2 cellular contexts compared by ENCODE assay signal in genomic region chr9:124569942-124570341, GRCh38.
A peak's percentile ranks its signal among the peaks of the same experiment; 100 is the strongest.
TF ChIP-seq lines count a peak whose summit lies in the region.

No MANE protein-coding gene starts in this region.

TF ChIP-seq in HepG2, 621 proteins besides CTCF, POLR2A, EP300 and RAD21:
- TF ChIP-seq ZNF44 (CRISPR knock-in tag; IDR thresholded peaks at IDR 0.05) (no peak), NKX3-1 (CRISPR knock-in tag; IDR thresholded peaks at IDR 0.05) (no peak)

TF ChIP-seq in K562, 482 proteins besides CTCF, POLR2A, EP300 and RAD21:
- TF ChIP-seq ARID1B (IDR thresholded peaks at IDR 0.05) = peak; percentile 61
- TF ChIP-seq ZBTB34 (CRISPR knock-in tag; IDR thresholded peaks at IDR 0.05) = no peak
- TF ChIP-seq ZNF24 (IDR thresholded peaks at IDR 0.05) = no peak
- TF ChIP-seq SMARCE1 (IDR thresholded peaks at IDR 0.05) = peak; percentile 48
- peak; percentile 53; the same call in 1 of the 2 replicates for TF ChIP-seq DPF2 (IDR thresholded peaks at IDR 0.05)
- TF ChIP-seq ZNF280A (IDR thresholded peaks at IDR 0.05; ENCODE audit: low read depth, partially characterized antibody) = no peak
- no peak for TF ChIP-seq SMARCA5 (IDR thresholded peaks at IDR 0.05)
- TF ChIP-seq CTBP1 (IDR thresholded peaks at IDR 0.05; ENCODE audit: borderline replicate concordance) = 0 out of 2 replicates have a peak, but pooled peaks have one; percentile 28
- no peak for TF ChIP-seq BMI1 (IDR thresholded peaks at IDR 0.05; ENCODE audit: low read length)
- TF ChIP-seq SETDB1 (IDR thresholded peaks at IDR 0.05; ENCODE audit: low read length) = no peak
- no peak for TF ChIP-seq ZNF133 (CRISPR knock-in tag; IDR thresholded peaks at IDR 0.05)
- peak; percentile 79 for TF ChIP-seq SOX6 (IDR thresholded peaks at IDR 0.05)
- TF ChIP-seq CEBPG (CRISPR knock-in tag; IDR thresholded peaks at IDR 0.05) = no peak
- no peak for TF ChIP-seq CEBPG (tag; conservative IDR thresholded peaks at IDR 0.05 in 1 of 2, IDR thresholded peaks at IDR 0.05 in 1 of 2)
- peak; percentile 59 for TF ChIP-seq CBFA2T3 (IDR thresholded peaks at IDR 0.05)
- TF ChIP-seq NCOR1 (IDR thresholded peaks at IDR 0.05) = no peak
- TF ChIP-seq ZNF3 (CRISPR knock-in tag; IDR thresholded peaks at IDR 0.05) = no peak
- TF ChIP-seq RCOR1 (IDR thresholded peaks at IDR 0.05; ENCODE audit: borderline replicate concordance in 1 of 2, low read depth in 2 of 2, low read length in 2 of 2) = 0 out of 4 replicates have a peak, but pooled peaks of 1 of the 2 experiments have one; percentile 8
- TF ChIP-seq TCF3 (CRISPR knock-in tag; IDR thresholded peaks at IDR 0.05) = peak; percentile 16; the same call in 1 of the 2 replicates
- TF ChIP-seq PTRF (tag; IDR thresholded peaks at IDR 0.05) = no peak
- no peak for TF ChIP-seq HINFP (tag; conservative IDR thresholded peaks at IDR 0.05; ENCODE audit: low read depth)
- no peak for TF ChIP-seq POLR3A (IDR thresholded peaks at IDR 0.05; ENCODE audit: borderline replicate concordance, extremely low read depth, insufficient read depth, insufficient read length)
- no peak for TF ChIP-seq THAP7 (CRISPR knock-in tag; IDR thresholded peaks at IDR 0.05)
